In genomic region chr5:179818746-179819295, GRCh38 we compare ENCODE assay signal across 8 cellular contexts. TPM values are rescaled to one million over a fixed set of nuclear protein-coding genes. Genes with fewer than 3 reads are reported as not detected.
DNase-seq lines count a peak whose midpoint lies in the region; ATAC-seq and TF ChIP-seq lines count a peak whose summit lies in the region.

No MANE protein-coding gene starts in this region.

- peak overlapping the region; percentile 72 for H3K4me3 Mint-ChIP-seq in T-helper 2 cell treated with Interferon-gamma antibody and Interleukin-4, amounts not matched to agents 5 μg/mL and 100 μg/mL, for 36 hours

- no peak for TF ChIP-seq CTCF in astrocyte of the cerebellum (IDR thresholded peaks at IDR 0.05; ENCODE audit: low read depth, low read length, missing control alignments)
- TF ChIP-seq CTCF in hepatocyte (IDR thresholded peaks at IDR 0.05; ENCODE audit: poor library complexity) = no peak

- H3K4me1 Mint-ChIP-seq in T-helper 2 cell treated with Interferon-gamma antibody and Interleukin-4, amounts not matched to agents 5 μg/mL and 100 μg/mL, for 36 hours (ENCODE audit: low read depth) = peaks cover 28% of the 10 kb centered on the region

- peak overlapping the region; percentile 99 for H3K27ac ChIP-seq in hepatocyte

- no peaks in the 10 kb centered on the region for H3K9me3 ChIP-seq in hepatocyte (ENCODE audit: low read depth)

- no peaks in the 10 kb centered on the region for H3K9me3 Mint-ChIP-seq in T-helper 2 cell treated with Interferon-gamma antibody and Interleukin-4, amounts not matched to agents 5 μg/mL and 100 μg/mL, for 36 hours

- no peaks in the 10 kb centered on the region for H3K27me3 ChIP-seq in hepatocyte

- peak overlapping the region; percentile 95 for H3K4me2 ChIP-seq in hepatocyte

- DNase-seq in GF-D8 (lab: John Stamatoyannopoulos, UW) (peak; percentile 80), KG1 (lab: John Stamatoyannopoulos, UW) (peak; percentile 44), astrocyte of the cerebellum (ENCODE audit: low read depth) (peak; percentile 76), hepatocyte (ENCODE audit: low spot score) (peak; percentile 98), retina (peak; percentile 82), NCI-H2107 (lab: John Stamatoyannopoulos, UW) (no peak)
- peak; percentile 92 for DNase-seq in T-helper 2 cell treated with Interferon-gamma antibody and Interleukin-4, amounts not matched to agents 5 μg/mL and 100 μg/mL, for 36 hours (ENCODE audit: low spot score)

- no peaks in the 10 kb centered on the region for H3K36me3 ChIP-seq in hepatocyte (replicated peaks; ENCODE audit: insufficient read depth, low read depth)

- H2AFZ ChIP-seq in hepatocyte = no peak overlapping the region

- H3K4me1 ChIP-seq in hepatocyte (ENCODE audit: insufficient read depth) = peaks cover 45% of the 10 kb centered on the region

- H3K4me3 ChIP-seq in astrocyte of the cerebellum (ENCODE audit: low read depth, low read length) (peak overlapping the region; percentile 10), hepatocyte (no peak overlapping the region)

- H3K79me2 ChIP-seq in hepatocyte = peaks cover 38% of the 10 kb centered on the region

- in situ Hi-C loops in astrocyte of the cerebellum (cut with HindIII; ENCODE audit: low sequenced_read_pairs) = no loop called here

- H3K27ac Mint-ChIP-seq in T-helper 2 cell treated with Interferon-gamma antibody and Interleukin-4, amounts not matched to agents 5 μg/mL and 100 μg/mL, for 36 hours = peak overlapping the region; percentile 50

- H3K36me3 Mint-ChIP-seq in T-helper 2 cell treated with Interferon-gamma antibody and Interleukin-4, amounts not matched to agents 5 μg/mL and 100 μg/mL, for 36 hours (ENCODE audit: low read depth) = peaks cover 25% of the 10 kb centered on the region

- 3% methylated on average over 14 of the region's 35 CpGs for WGBS in hepatocyte (ENCODE audit: low lambda C conversion rate, missing lambda C conversion rate)

- H3K9me2 ChIP-seq in hepatocyte (replicated peaks; ENCODE audit: insufficient read depth) = no peaks in the 10 kb centered on the region

- no peaks in the 10 kb centered on the region for H3K27me3 Mint-ChIP-seq in T-helper 2 cell treated with Interferon-gamma antibody and Interleukin-4, amounts not matched to agents 5 μg/mL and 100 μg/mL, for 36 hours (ENCODE audit: low read depth)

- peak; percentile 64 for ATAC-seq in GM21786 (IDR thresholded peaks at IDR 0.05; ENCODE audit: unreplicated experiment)

- H4K20me1 ChIP-seq in hepatocyte (ENCODE audit: insufficient read depth, poor library complexity, severe bottlenecking) = peaks cover 27% of the 10 kb centered on the region

RNA-seq across cellular contexts. Expression of gene SQSTM1, which starts 1.9 kb away (rescaled TPM):
- 372 and 402 TPM in 2 replicates for total RNA-seq in hepatocyte
- 641 and 727 TPM in 2 replicates for polyA plus RNA-seq in hepatocyte

RNA-seq across cellular contexts. Expression of gene MGAT4B, which starts 12.2 kb away (rescaled TPM):
- total RNA-seq in hepatocyte = 132 and 159 TPM in 2 replicates
- polyA plus RNA-seq in hepatocyte = 233 and 243 TPM in 2 replicates

RNA-seq across cellular contexts. Expression of gene LTC4S, which starts 25.0 kb away (rescaled TPM):
- 0.72 TPM in 1 of 2 replicates, not detected in the other for total RNA-seq in hepatocyte
- polyA plus RNA-seq in hepatocyte = 3.7 and 6.5 TPM in 2 replicates

RNA-seq across cellular contexts. Expression of gene MRNIP, which starts 39.8 kb away (rescaled TPM):
- total RNA-seq in hepatocyte = 11.2 and 21.2 TPM in 2 replicates
- 28.5 and 51.6 TPM in 2 replicates for polyA plus RNA-seq in hepatocyte
